ENCODE assay signal across 29 cellular contexts in genomic region chr6:27392623-27393022, GRCh38.
"Had no signal": no experiment of that assay in that cellular context is flagged by ENCODE, and none has a peak within 500 bp of the region (broad histone marks: within the 10 kb centered on the region; RNA-seq: fewer than 3 reads in every experiment).

No MANE protein-coding gene starts in this region.

- H3K4me3 ChIP-seq: coronary artery, dorsolateral prefrontal cortex, esophagus squamous epithelium, gastrocnemius medialis, hepatocyte, left lung, lower lobe of right lung, mucosa of descending colon had no signal

- H3K79me2 ChIP-seq: hepatocyte had no signal

- H3K36me3 ChIP-seq: gastrocnemius medialis, left lung, lower lobe of right lung had no signal

- H3K27me3 ChIP-seq: dorsolateral prefrontal cortex, esophagus squamous epithelium, gastrocnemius medialis, hepatocyte, left lung had no signal

- H3K27ac ChIP-seq: coronary artery, dorsolateral prefrontal cortex, epithelial cell of prostate, esophagus squamous epithelium, gastrocnemius medialis, hepatocyte, left lung, lower lobe of right lung had no signal

- H2AFZ ChIP-seq: hepatocyte had no signal

- H3K4me2 ChIP-seq: hepatocyte had no signal

- FAIRE-seq: colon, endothelial cell of umbilical vein, kidney had no signal

- DNase-seq: dermis blood vessel endothelial cell; dorsolateral prefrontal cortex; effector CD4-positive, alpha-beta T cell; effector memory CD4-positive, alpha-beta T cell; erythroblast; esophagus squamous epithelium; foreskin fibroblast; foreskin melanocyte; gastrocnemius medialis; glutamatergic neuron; head of caudate nucleus; hypothalamus; immature natural killer cell; islet precursor cell; kidney; kidney glomerular epithelial cell; left colon; left lung; left ventricle myocardium superior; lower lobe of right lung; mesenchymal stem cell; mucosa of descending colon; naive B cell had no signal

- H3K9me3 ChIP-seq: gastrocnemius medialis, lower lobe of right lung, mucosa of descending colon had no signal

- ATAC-seq: esophagus mucosa, gastrocnemius medialis, left colon, left lung, left ventricle myocardium superior, lower lobe of right lung, mucosa of descending colon had no signal
